8 cellular contexts compared by ENCODE assay signal in the genomic region with DNA sequence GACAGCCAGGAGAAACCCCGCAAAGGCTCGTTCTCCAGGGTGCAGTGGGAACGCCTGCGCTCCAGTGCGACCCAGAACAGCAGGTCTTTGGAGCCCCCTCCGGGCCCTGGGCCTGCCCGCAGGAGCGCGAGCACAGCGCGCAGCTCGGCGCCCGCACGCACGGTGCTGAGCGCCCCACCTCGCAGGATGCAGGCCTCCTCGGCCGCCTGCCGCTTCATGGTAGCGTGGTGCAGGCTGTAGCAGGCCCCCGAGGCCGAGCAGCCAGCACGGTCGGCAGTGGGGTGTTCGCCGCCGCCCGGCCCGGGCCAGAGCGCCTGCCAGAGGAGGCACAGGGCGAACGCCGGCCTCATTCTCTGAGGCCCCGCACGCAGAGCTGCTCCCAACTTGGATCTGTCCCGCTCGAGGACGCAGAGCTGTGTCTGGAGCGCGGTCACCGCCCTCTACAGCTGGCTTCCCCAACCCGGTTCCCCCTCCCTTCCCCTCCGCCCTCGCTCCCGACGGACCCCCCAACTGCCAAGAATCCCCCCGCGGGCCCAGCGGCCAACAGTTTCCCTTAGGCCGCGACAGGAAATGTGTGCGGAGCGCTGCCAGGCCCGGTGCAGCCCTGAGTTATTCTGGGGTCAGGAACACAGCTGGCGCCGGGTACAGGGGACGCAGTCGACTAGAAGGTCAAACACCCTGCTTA. TPM values are rescaled to one million over a fixed set of nuclear protein-coding genes. Genes with fewer than 3 reads are reported as not detected.
DNase-seq lines count a peak whose midpoint lies in the region; ATAC-seq and TF ChIP-seq lines count a peak whose summit lies in the region.

A gene with protein sequence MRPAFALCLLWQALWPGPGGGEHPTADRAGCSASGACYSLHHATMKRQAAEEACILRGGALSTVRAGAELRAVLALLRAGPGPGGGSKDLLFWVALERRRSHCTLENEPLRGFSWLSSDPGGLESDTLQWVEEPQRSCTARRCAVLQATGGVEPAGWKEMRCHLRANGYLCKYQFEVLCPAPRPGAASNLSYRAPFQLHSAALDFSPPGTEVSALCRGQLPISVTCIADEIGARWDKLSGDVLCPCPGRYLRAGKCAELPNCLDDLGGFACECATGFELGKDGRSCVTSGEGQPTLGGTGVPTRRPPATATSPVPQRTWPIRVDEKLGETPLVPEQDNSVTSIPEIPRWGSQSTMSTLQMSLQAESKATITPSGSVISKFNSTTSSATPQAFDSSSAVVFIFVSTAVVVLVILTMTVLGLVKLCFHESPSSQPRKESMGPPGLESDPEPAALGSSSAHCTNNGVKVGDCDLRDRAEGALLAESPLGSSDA (minus strand): TSS at position 421 of the 685 bp plus-strand sequence. CDS start 71 bp downstream, at position 350.

- H3K9me3 ChIP-seq in T-helper 17 cell (ENCODE audit: control insufficient read depth, low read length, poor library complexity, severe bottlenecking) (no peaks in the 10 kb centered on the region), esophagus muscularis mucosa (peaks cover 0 to under 1% (median 0%) of the 10 kb centered on the region in 4 donors)
- H3K9me3 ChIP-seq in naive thymus-derived CD4-positive, alpha-beta T cell (ENCODE audit: control insufficient read depth in 2 of 3, low read length in 3 of 3) = no peaks in the 10 kb centered on the region

- no peak for TF ChIP-seq EP300 in esophagus muscularis mucosa (IDR thresholded peaks at IDR 0.05)

- no peak for TF ChIP-seq POLR2A in esophagus muscularis mucosa (IDR thresholded peaks at IDR 0.05; ENCODE audit: low read depth)

- peaks cover 23% of the 10 kb centered on the region for H3K27me3 Mint-ChIP-seq in T-helper 17 cell
- peaks cover 40 to 54% (median 47%) of the 10 kb centered on the region in 5 donors for H3K27me3 Mint-ChIP-seq in naive thymus-derived CD4-positive, alpha-beta T cell

- no peak for DNase-seq in AG04449 (ENCODE audit: low read depth, low spot score)
- DNase-seq in T-helper 17 cell = peak in 1 of 3 donors; percentile 4
- no peak for DNase-seq in esophagus muscularis mucosa (ENCODE audit: extremely low spot score)
- DNase-seq in naive thymus-derived CD4-positive, alpha-beta T cell = peak in 4 of 9 donors; percentile 3 to 21 (median 8)
- no peak for DNase-seq in NCI-H2171 (lab: John Stamatoyannopoulos, UW)
- no peak for DNase-seq in cerebellar nuclear complex (lab: John Stamatoyannopoulos, UW)
- DNase-seq in retina = no peak

- TF ChIP-seq CTCF in AG04449 (IDR thresholded peaks at IDR 0.05; ENCODE audit: insufficient read depth, low read length, missing control alignments) = no peak
- TF ChIP-seq CTCF in esophagus muscularis mucosa (IDR thresholded peaks at IDR 0.05) = no peak

- CTCF ChIA-PET in AG04449 (lab: Yijun Ruan, JAX) = interaction anchor here (0.8 to 2.2 kb wide), 8 partner anchors 9 to 353 kb away, joined by 3 to 5 read pairs (median 3); no protein-coding TSS in a partner anchor
- CTCF ChIA-PET in naive thymus-derived CD4-positive, alpha-beta T cell (lab: Charles Lee) = no interaction called here

- WGBS in esophagus muscularis mucosa = 19% methylated on average over 18 of the region's 60 CpGs

- POLR2A ChIA-PET in AG04449 (lab: Yijun Ruan, JAX) = interaction anchor here (0.9 to 2.7 kb wide), 4 partner anchors 47 to 161 kb away, joined by 3 to 16 read pairs (median 5); partner anchors contain the start of gene SSTR1
- POLR2A ChIA-PET in naive thymus-derived CD4-positive, alpha-beta T cell (lab: Charles Lee) = no interaction called here

- H3K27ac ChIP-seq in esophagus muscularis mucosa (replicated peaks in 1 of 4) = peak within 1 kb of the TSS; percentile 70 to 80 (median 78)
- no peak within 1 kb of the TSS for H3K27ac ChIP-seq in naive thymus-derived CD4-positive, alpha-beta T cell (ENCODE audit: low read depth, low read length)

- H3K4me3 ChIP-seq in AG04449 (ENCODE audit: low read depth, low read length) = peak within 1 kb of the TSS; percentile 62
- peak within 1 kb of the TSS; percentile 51 to 59 (median 53) for H3K4me3 ChIP-seq in esophagus muscularis mucosa
- peak within 1 kb of the TSS; percentile 27 for H3K4me3 ChIP-seq in naive thymus-derived CD4-positive, alpha-beta T cell (ENCODE audit: low read length)

- peak; percentile 65 for ATAC-seq in T-helper 17 cell
- peak; percentile 63 for ATAC-seq in naive thymus-derived CD4-positive, alpha-beta T cell
- ATAC-seq in GM18873 (IDR thresholded peaks at IDR 0.05; ENCODE audit: low FRiP score, unreplicated experiment) = no peak

- no peaks in the 10 kb centered on the region for H3K36me3 Mint-ChIP-seq in T-helper 17 cell (ENCODE audit: low read depth)
- H3K36me3 Mint-ChIP-seq in naive thymus-derived CD4-positive, alpha-beta T cell = no peaks in the 10 kb centered on the region

- peaks cover 4% of the 10 kb centered on the region for H3K4me1 Mint-ChIP-seq in T-helper 17 cell
- H3K4me1 Mint-ChIP-seq in naive thymus-derived CD4-positive, alpha-beta T cell = peaks cover 0 to 15% (median 10%) of the 10 kb centered on the region in 7 donors

- peaks cover 0 to 2% (median 0%) of the 10 kb centered on the region in 11 donors for H3K9me3 Mint-ChIP-seq in naive thymus-derived CD4-positive, alpha-beta T cell

- intact Hi-C loops in esophagus muscularis mucosa (cut with DNase I) = no loop called here
- intact Hi-C loops in naive thymus-derived CD4-positive, alpha-beta T cell (cut with micrococcal nuclease) = no loop called here

- H3K27me3 ChIP-seq in esophagus muscularis mucosa = peaks cover 0 to 32% (median 2%) of the 10 kb centered on the region in 4 donors
- H3K27me3 ChIP-seq in naive thymus-derived CD4-positive, alpha-beta T cell (ENCODE audit: control insufficient read depth in 2 of 2, insufficient read depth in 2 of 2, low read length in 2 of 2) = peaks cover 0 to 13% of the 10 kb centered on the region in 2 donors

- peaks cover 0 to 18% (median 11%) of the 10 kb centered on the region in 4 donors for H3K4me1 ChIP-seq in esophagus muscularis mucosa
- peaks cover 0 to 4% of the 10 kb centered on the region in 2 donors for H3K4me1 ChIP-seq in naive thymus-derived CD4-positive, alpha-beta T cell (ENCODE audit: control insufficient read depth in 2 of 2, insufficient read depth in 2 of 2, low read length in 2 of 2)

- no peaks in the 10 kb centered on the region for H3K36me3 ChIP-seq in esophagus muscularis mucosa
- H3K36me3 ChIP-seq in naive thymus-derived CD4-positive, alpha-beta T cell (ENCODE audit: control insufficient read depth in 2 of 3, insufficient read depth in 3 of 3, low read length in 3 of 3) = no peaks in the 10 kb centered on the region

- no peak within 1 kb of the TSS for H3K27ac Mint-ChIP-seq in T-helper 17 cell
- H3K27ac Mint-ChIP-seq in naive thymus-derived CD4-positive, alpha-beta T cell = peak within 1 kb of the TSS in 1 of 9 donors; percentile 78

- peak within 1 kb of the TSS; percentile 69 for H3K4me3 Mint-ChIP-seq in T-helper 17 cell
- peak within 1 kb of the TSS; percentile 66 to 88 (median 78) for H3K4me3 Mint-ChIP-seq in naive thymus-derived CD4-positive, alpha-beta T cell

RNA-seq across cellular contexts. Expression of the gene that starts here (rescaled TPM):
- not detected for total RNA-seq in T-helper 17 cell
- 10 to 100 TPM; 23.7 to 50.2 (median 38.0) TPM for total RNA-seq in esophagus muscularis mucosa
- total RNA-seq in naive thymus-derived CD4-positive, alpha-beta T cell = not detected
- not detected for polyA plus RNA-seq in naive thymus-derived CD4-positive, alpha-beta T cell

Comparison
In these comparisons a context has a peak if more than half of its experiments do, and no peak if none do; other contexts are left out.
1. RNA of the gene that starts here (total RNA-seq): 23.7 to 50.2 TPM in esophagus muscularis mucosa; not detected in T-helper 17 cell and not detected in naive thymus-derived CD4-positive, alpha-beta T cell; every median in the first group is over 10 times any median in the second.
2. Peak in ATAC-seq in T-helper 17 cell; RNA of the gene not detected or under 1 TPM.
3. Peak in ATAC-seq and H3K4me3 ChIP-seq in naive thymus-derived CD4-positive, alpha-beta T cell; RNA of the gene not detected or under 1 TPM.
4. Peak in every context shown above with its lines, with median percentiles within 50 percentile points of each other: H3K4me3 ChIP-seq.